In the genomic region with DNA sequence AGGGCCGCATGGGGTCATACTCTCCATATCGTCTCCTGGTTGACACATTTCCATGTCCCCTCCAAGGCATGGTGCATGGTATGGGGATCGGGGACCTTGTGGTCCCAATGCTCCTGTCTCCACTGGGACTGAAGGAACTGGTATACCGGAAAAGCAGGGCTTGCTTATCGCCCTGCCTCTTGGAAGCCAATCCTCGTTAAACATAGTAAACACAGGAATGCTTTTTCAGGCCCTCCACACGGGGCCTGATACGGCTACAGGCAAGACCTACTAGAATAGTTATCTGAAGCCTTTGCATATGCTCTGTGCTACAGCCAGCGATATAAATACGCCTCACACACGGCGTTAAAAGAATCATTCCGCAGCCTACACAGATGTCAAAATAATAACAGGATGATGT, we compare ENCODE assay signal across 1 cellular context.
TF ChIP-seq lines count a peak whose summit lies in the region.

No MANE protein-coding gene starts in this region.

TF ChIP-seq in WTC11, 78 proteins besides CTCF, POLR2A, EP300 and RAD21 (continued from another document):
- no peak for TF ChIP-seq CREM (CRISPR knock-in tag; IDR thresholded peaks at IDR 0.05)
- TF ChIP-seq ZNF396 (CRISPR knock-in tag; IDR thresholded peaks at IDR 0.05; ENCODE audit: borderline replicate concordance) = no peak
